Comparison of ENCODE assay signal across 21 cellular contexts in genomic region chr22:37922177-37922576, GRCh38. TPM values are rescaled to one million over a fixed set of nuclear protein-coding genes. Genes with fewer than 3 reads are reported as not detected.
"Had no signal": no experiment of that assay in that cellular context is flagged by ENCODE, and none has a peak within 500 bp of the region (broad histone marks: within the 10 kb centered on the region; RNA-seq: fewer than 3 reads in every experiment).

No MANE protein-coding gene starts in this region.

- H3K36me3 Mint-ChIP-seq: natural killer cell treated with Interleukin-12 subunit alpha and Interleukin-12 subunit beta and Interleukin-15 and Interleukin-18, amount 100 ng/mL, for 72 hours had no signal

- H3K9me3 Mint-ChIP-seq: activated naive CD8-positive, alpha-beta T cell treated with anti-CD3 and anti-CD28 coated beads for 36 hours; activated T-helper 1 cell treated with anti-CD3 and anti-CD28 coated beads, Interleukin-12 subunit alpha, Interleukin-12 subunit beta, Interleukin-2, Interleukin-4 antibody, amounts not matched to agents 30 ng/mL and 10 ng/mL and 1 ng/mL, durations not matched to agents 14 hours and 24 hours and 36 hours; natural killer cell treated with Interleukin-12 subunit alpha and Interleukin-12 subunit beta and Interleukin-15 and Interleukin-18, amount 100 ng/mL, for 72 hours; stimulated activated naive B cell treated with anti-CD40 and anti-IgM and Interleukin-4, amounts not matched to agents 10 μg/mL and 1 μg/mL and 100 μg/mL, for 72 hours had no signal

- H3K27ac ChIP-seq: hepatocyte, lower lobe of right lung, neutrophil, parathyroid adenoma, spleen, tibial artery, WERI-Rb-1 had no signal

- H3K4me3 ChIP-seq: hepatocyte, lower lobe of right lung, spleen, tibial artery had no signal

- H3K27me3 ChIP-seq: hepatocyte, neutrophil, tibial artery had no signal

- ATAC-seq: left colon; lower lobe of right lung; natural killer cell treated with Interleukin-12 subunit alpha and Interleukin-12 subunit beta and Interleukin-15 and Interleukin-18, amount 100 ng/mL, for 72 hours; stimulated activated naive B cell treated with anti-CD40 and anti-IgM and Interleukin-4, amounts not matched to agents 10 μg/mL and 1 μg/mL and 100 μg/mL, for 72 hours had no signal

- H3K79me2 ChIP-seq: hepatocyte, parathyroid adenoma had no signal

- H3K9me3 ChIP-seq: lower lobe of right lung, neutrophil, spleen, tibial artery had no signal

- H2AFZ ChIP-seq: hepatocyte, parathyroid adenoma had no signal

- H3K9ac ChIP-seq: parathyroid adenoma had no signal

- H3K4me2 ChIP-seq: hepatocyte had no signal

- H3K4me3 Mint-ChIP-seq: activated naive CD8-positive, alpha-beta T cell treated with anti-CD3 and anti-CD28 coated beads for 36 hours; activated T-helper 1 cell treated with anti-CD3 and anti-CD28 coated beads, Interleukin-12 subunit alpha, Interleukin-12 subunit beta, Interleukin-2, Interleukin-4 antibody, amounts not matched to agents 30 ng/mL and 10 ng/mL and 1 ng/mL, durations not matched to agents 14 hours and 24 hours and 36 hours; natural killer cell treated with Interleukin-12 subunit alpha and Interleukin-12 subunit beta and Interleukin-15 and Interleukin-18, amount 100 ng/mL, for 72 hours; stimulated activated naive B cell treated with anti-CD40 and anti-IgM and Interleukin-4, amounts not matched to agents 10 μg/mL and 1 μg/mL and 100 μg/mL, for 72 hours had no signal

- H3K27me3 Mint-ChIP-seq: activated naive CD8-positive, alpha-beta T cell treated with anti-CD3 and anti-CD28 coated beads for 36 hours; natural killer cell treated with Interleukin-12 subunit alpha and Interleukin-12 subunit beta and Interleukin-15 and Interleukin-18, amount 100 ng/mL, for 72 hours; stimulated activated naive B cell treated with anti-CD40 and anti-IgM and Interleukin-4, amounts not matched to agents 10 μg/mL and 1 μg/mL and 100 μg/mL, for 72 hours had no signal

- DNase-seq: activated CD4-positive, alpha-beta T cell treated with anti-CD3 and anti-CD28 coated beads, Interleukin-2, amount 50 U/mL, for 4 hours; activated naive CD8-positive, alpha-beta T cell treated with anti-CD3 and anti-CD28 coated beads for 36 hours; activated T-cell treated with anti-CD3 and anti-CD28 coated beads for 4 hours; amniotic stem cell; dermis blood vessel endothelial cell; effector memory CD4-positive, alpha-beta T cell; left colon; lower lobe of right lung; spleen; stimulated activated naive B cell treated with anti-CD40 and anti-IgM and Interleukin-4, amounts not matched to agents 10 μg/mL and 1 μg/mL and 100 μg/mL, for 72 hours; substantia nigra; tibial artery; WERI-Rb-1 had no signal

- H3K27ac Mint-ChIP-seq: activated naive CD8-positive, alpha-beta T cell treated with anti-CD3 and anti-CD28 coated beads for 36 hours; activated T-helper 1 cell treated with anti-CD3 and anti-CD28 coated beads, Interleukin-12 subunit alpha, Interleukin-12 subunit beta, Interleukin-2, Interleukin-4 antibody, amounts not matched to agents 30 ng/mL and 10 ng/mL and 1 ng/mL, durations not matched to agents 14 hours and 24 hours and 36 hours; natural killer cell treated with Interleukin-12 subunit alpha and Interleukin-12 subunit beta and Interleukin-15 and Interleukin-18, amount 100 ng/mL, for 72 hours; stimulated activated naive B cell treated with anti-CD40 and anti-IgM and Interleukin-4, amounts not matched to agents 10 μg/mL and 1 μg/mL and 100 μg/mL, for 72 hours had no signal

- H3K4me1 ChIP-seq: parathyroid adenoma, tibial artery had no signal

RNA-seq across cellular contexts. Expression of gene C22orf23, which starts 31.2 kb away (rescaled TPM):
- total RNA-seq: activated T-helper 1 cell treated with anti-CD3 and anti-CD28 coated beads, Interleukin-12 subunit alpha, Interleukin-12 subunit beta, Interleukin-2, Interleukin-4 antibody, amounts not matched to agents 30 ng/mL and 10 ng/mL and 1 ng/mL, durations not matched to agents 14 hours and 24 hours and 36 hours; dermis blood vessel endothelial cell; fibroblast of villous mesenchyme; left colon; mesenteric fat pad; spleen; T-helper 2 cell treated with Interferon-gamma antibody and Interleukin-4, amounts not matched to agents 100 ng/mL and 5 ng/mL, for 36 hours had no signal
